8 cellular contexts compared by ENCODE assay signal in genomic region chr1:156797212-156797871, GRCh38. TPM values are rescaled to one million over a fixed set of nuclear protein-coding genes. Genes with fewer than 3 reads are reported as not detected.
DNase-seq lines count a peak whose midpoint lies in the region; ATAC-seq and TF ChIP-seq lines count a peak whose summit lies in the region.

No MANE protein-coding gene starts in this region.

- no peak overlapping the region for H3K4me3 Mint-ChIP-seq in CD4-positive, alpha-beta T cell
- H3K4me3 Mint-ChIP-seq in endodermal cell (no peak overlapping the region), nephron (no peak overlapping the region)

- no peak overlapping the region for H3K27ac ChIP-seq in CD4-positive, alpha-beta T cell (ENCODE audit: low read depth, low read length)
- no peak overlapping the region for H3K27ac ChIP-seq in endodermal cell (ENCODE audit: low read depth, low read length)

- peaks cover 83% of the 10 kb centered on the region for H3K36me3 Mint-ChIP-seq in CD4-positive, alpha-beta T cell (ENCODE audit: low read depth)
- H3K36me3 Mint-ChIP-seq in endodermal cell (ENCODE audit: low read depth) (peaks cover 71% of the 10 kb centered on the region), nephron (ENCODE audit: low read depth) (peaks cover 56% of the 10 kb centered on the region)

- CTCF ChIA-PET in CD4-positive, alpha-beta T cell (lab: Charles Lee) = interaction anchor here (0.8 to 7.6 kb wide), 10 partner anchors 11 to 130 kb away, joined by 3 to 87 read pairs (median 6); partner anchors contain the start of gene NTRK1

- H3K9me3 ChIP-seq in CD4-positive, alpha-beta T cell (ENCODE audit: control insufficient read depth, low read length) = no peaks in the 10 kb centered on the region
- H3K9me3 ChIP-seq in endodermal cell (ENCODE audit: control insufficient read depth, low read length) = no peaks in the 10 kb centered on the region

- H3K4me1 ChIP-seq in endodermal cell (ENCODE audit: control insufficient read depth, insufficient read depth, low read length) = peaks cover 11% of the 10 kb centered on the region

- peaks cover 90% of the 10 kb centered on the region for H3K36me3 ChIP-seq in endodermal cell (ENCODE audit: control insufficient read depth, insufficient read depth, low read length)

- peak overlapping the region; percentile 5 for H3K27ac Mint-ChIP-seq in CD4-positive, alpha-beta T cell
- H3K27ac Mint-ChIP-seq in endodermal cell = peak overlapping the region; percentile 81
- no peak overlapping the region for H3K27ac Mint-ChIP-seq in nephron

- DNase-seq in CD4-positive, alpha-beta T cell = peak in 9 of 10 experiments; percentile 26 to 60 (median 53)
- DNase-seq in NCI-H446 (lab: John Stamatoyannopoulos, UW) (peak; percentile 20 to 50), endodermal cell (peak; percentile 89)
- peak; percentile 70 for DNase-seq in activated CD4-positive, alpha-beta T cell treated with anti-CD3 and anti-CD28 coated beads for 48 hours

- intact Hi-C loops in CD4-positive, alpha-beta T cell (cut with DNase I, micrococcal nuclease) = loop anchor here (1.0 to 5.0 kb wide), 4 partner anchors 63 to 131 kb away; partner anchors contain the start of gene NTRK1 (in 2 of the 2)

- H3K9me3 Mint-ChIP-seq in CD4-positive, alpha-beta T cell = no peaks in the 10 kb centered on the region
- H3K9me3 Mint-ChIP-seq in endodermal cell (no peaks in the 10 kb centered on the region), nephron (no peaks in the 10 kb centered on the region)

- H3K9ac ChIP-seq in endodermal cell (ENCODE audit: extremely low read depth, low read length, poor library complexity, severe bottlenecking) = no peak overlapping the region

- ATAC-seq in CD4-positive, alpha-beta T cell (ENCODE audit: poor library complexity) = peak; percentile 92
- peak; percentile 52 for ATAC-seq in GM21723 (IDR thresholded peaks at IDR 0.05; ENCODE audit: unreplicated experiment)
- no peak for ATAC-seq in HG03432 (IDR thresholded peaks at IDR 0.05; ENCODE audit: unreplicated experiment)
- no peak for ATAC-seq in GM19324 (IDR thresholded peaks at IDR 0.05; ENCODE audit: low FRiP score, unreplicated experiment)

- peaks cover 8% of the 10 kb centered on the region for H3K4me1 Mint-ChIP-seq in CD4-positive, alpha-beta T cell (ENCODE audit: low read depth)
- H3K4me1 Mint-ChIP-seq in endodermal cell (peaks cover 11% of the 10 kb centered on the region), nephron (peaks cover 27% of the 10 kb centered on the region)

- no peaks in the 10 kb centered on the region for H3K27me3 ChIP-seq in CD4-positive, alpha-beta T cell (ENCODE audit: control insufficient read depth, insufficient read depth, low read length)
- no peaks in the 10 kb centered on the region for H3K27me3 ChIP-seq in endodermal cell (ENCODE audit: control insufficient read depth, insufficient read depth, low read length, poor library complexity, severe bottlenecking)

- H3K4me3 ChIP-seq in endodermal cell (ENCODE audit: low read length) = no peak overlapping the region

- peak; percentile 79 for TF ChIP-seq CTCF in CD4-positive, alpha-beta T cell (IDR thresholded peaks at IDR 0.05)
- TF ChIP-seq CTCF in endodermal cell (conservative IDR thresholded peaks at IDR 0.05) (peak; percentile 94), nephron (IDR thresholded peaks at IDR 0.05; ENCODE audit: unreplicated experiment in 3 of 3) (peak; percentile 79 to 89 (median 87))

- no peaks in the 10 kb centered on the region for H3K27me3 Mint-ChIP-seq in CD4-positive, alpha-beta T cell
- H3K27me3 Mint-ChIP-seq in endodermal cell (ENCODE audit: insufficient read depth) = no peaks in the 10 kb centered on the region
- no peaks in the 10 kb centered on the region for H3K27me3 Mint-ChIP-seq in nephron (ENCODE audit: low read depth)

- POLR2A ChIA-PET in CD4-positive, alpha-beta T cell (lab: Charles Lee) = interaction anchor here (1.4 to 2.0 kb wide), 2 partner anchors 62 to 64 kb away, joined by 4 to 8 read pairs; partner anchors contain the start of gene INSRR

- WGBS in endodermal cell (ENCODE audit: insufficient coverage in 1 of 2, insufficient read length in 1 of 2), 2 experiments = 17 to 34% methylated on average over 2 to 4 of the region's 4 CpGs

RNA-seq across cellular contexts. Expression of gene SH2D2A, which starts 19.3 kb away (rescaled TPM):
- total RNA-seq in CD4-positive, alpha-beta T cell = 10 to 100 TPM; 51.6 to 51.8 TPM
- total RNA-seq in endodermal cell = 1 to 10 TPM; 2.4 to 7.7 TPM
- 3.0 TPM for polyA plus RNA-seq in endodermal cell (2013, experiment 1 of 2)
- polyA plus RNA-seq in endodermal cell (2013, experiment 2 of 2) = 1.9 TPM

RNA-seq across cellular contexts. Expression of gene PRCC, which starts 30.0 kb away (rescaled TPM):
- 10 to 100 TPM; 49.5 to 50.0 TPM for total RNA-seq in CD4-positive, alpha-beta T cell
- total RNA-seq in endodermal cell = 100 to 1,000 TPM; 108 to 111 TPM
- polyA plus RNA-seq in endodermal cell (2013, experiment 1 of 2) = 81.7 TPM
- 91.9 TPM for polyA plus RNA-seq in endodermal cell (2013, experiment 2 of 2)

RNA-seq across cellular contexts. Expression of gene HDGF, which starts 45.9 kb away (rescaled TPM):
- 10 to 100 TPM; 60.8 TPM for total RNA-seq in CD4-positive, alpha-beta T cell
- 100 to 1,000 TPM; 493 to 495 TPM for total RNA-seq in endodermal cell
- 307 TPM for polyA plus RNA-seq in endodermal cell (2013, experiment 1 of 2)
- 299 TPM for polyA plus RNA-seq in endodermal cell (2013, experiment 2 of 2)

RNA-seq across cellular contexts. Expression of gene MRPL24, which starts 56.5 kb away (rescaled TPM):
- total RNA-seq in CD4-positive, alpha-beta T cell = 10 to 100 TPM; 11.7 to 11.9 TPM
- 10 to 100 TPM; 32.2 to 35.5 TPM for total RNA-seq in endodermal cell
- polyA plus RNA-seq in endodermal cell (2013, experiment 1 of 2) = 34.7 TPM
- 30.8 TPM for polyA plus RNA-seq in endodermal cell (2013, experiment 2 of 2)

Comparison
In these comparisons a context has a peak if more than half of its experiments do, and no peak if none do; other contexts are left out.
1. ATAC-seq: peak in CD4-positive, alpha-beta T cell (single experiment) and GM21723 (single experiment); none in HG03432 (single experiment) and GM19324 (single experiment).
2. DNase-seq: peak in every context shown above with its lines; median percentile 89 in endodermal cell; 70 in activated CD4-positive, alpha-beta T cell treated with anti-CD3 and anti-CD28 coated beads for 48 hours; 53 in CD4-positive, alpha-beta T cell; 35 in NCI-H446.
3. H3K27ac Mint-ChIP-seq: peak in CD4-positive, alpha-beta T cell (single experiment) and endodermal cell (single experiment); none in nephron (0 of 3).
4. RNA of gene SH2D2A, which starts 19.3 kb away (total RNA-seq): 51.6 to 51.8 TPM in CD4-positive, alpha-beta T cell; 2.4 to 7.7 TPM in endodermal cell; every median in the first group is over 4 times any median in the second.
5. RNA of gene HDGF, which starts 45.9 kb away (total RNA-seq): 493 to 495 TPM in endodermal cell; 60.8 TPM in CD4-positive, alpha-beta T cell; every median in the first group is over 4 times any median in the second.
6. Peak in every context shown above with its lines, with median percentiles within 50 percentile points of each other: CTCF ChIP-seq.